ENCODE assay signal across 1 cellular context in genomic region chr3:52896613-52897012, GRCh38.
TF ChIP-seq lines count a peak whose summit lies in the region.

No MANE protein-coding gene starts in this region.

TF ChIP-seq in IMR-90, 13 proteins besides CTCF, POLR2A, EP300 and RAD21 (continued from another document):
- TF ChIP-seq ELK1 (IDR thresholded peaks at IDR 0.05; ENCODE audit: borderline replicate concordance, low read depth, low read length), result no peak
